Comparison of ENCODE assay signal across 8 cellular contexts in the genomic region with DNA sequence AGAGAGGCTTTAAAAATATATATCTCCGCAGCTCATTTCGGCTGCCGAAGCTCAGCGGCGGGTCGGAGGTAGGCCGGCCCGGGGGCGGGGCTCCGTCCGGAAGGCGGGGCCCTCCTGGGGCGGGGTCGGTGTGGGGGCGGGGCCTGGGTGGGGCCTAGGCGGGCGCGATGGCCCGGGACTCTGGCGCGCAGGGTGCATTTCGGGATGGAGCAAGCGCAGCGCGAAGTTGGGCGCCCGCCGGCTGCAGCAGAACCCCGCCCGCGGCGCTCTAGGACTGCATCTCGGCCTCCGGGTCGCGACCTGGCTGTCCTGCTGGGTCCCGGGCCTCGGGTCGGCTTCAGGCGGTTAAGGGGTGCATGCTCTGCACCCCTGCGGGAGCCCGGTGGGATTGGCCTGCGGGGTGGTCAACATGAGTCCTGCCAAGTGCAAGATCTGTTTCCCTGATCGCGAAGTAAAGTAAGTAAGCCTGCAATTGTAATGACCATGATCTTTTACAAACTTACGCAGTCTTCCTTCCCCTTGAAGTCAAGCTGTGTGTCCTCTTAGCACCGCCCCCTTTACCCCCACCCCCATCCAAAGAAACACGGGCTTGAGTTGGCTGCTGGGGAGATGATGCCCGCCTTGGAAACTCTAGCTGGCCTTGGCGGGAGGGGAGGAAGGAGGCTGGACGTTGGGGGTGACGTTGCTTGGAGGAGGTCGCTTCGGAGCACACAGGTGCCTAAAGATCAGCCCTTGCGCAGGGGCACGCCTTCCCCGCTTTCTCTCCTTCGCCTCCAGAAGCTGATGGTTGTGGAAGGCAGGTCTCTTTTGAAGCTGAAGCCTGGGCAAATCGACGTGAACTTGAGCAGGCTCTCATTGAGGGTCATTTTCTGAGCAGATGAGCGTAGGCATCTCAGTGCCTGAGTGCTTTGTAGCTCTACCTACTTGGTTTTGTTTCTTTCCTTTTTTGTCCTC. TPM values are rescaled to one million over a fixed set of nuclear protein-coding genes. Genes with fewer than 3 reads are reported as not detected.
DNase-seq lines count a peak whose midpoint lies in the region; ATAC-seq and TF ChIP-seq lines count a peak whose summit lies in the region.

No MANE protein-coding gene starts in this region.

- H3K27ac ChIP-seq in mammary epithelial cell (ENCODE audit: insufficient read depth, low read depth, low read length) (no peak overlapping the region), skin epidermis (peak overlapping the region in 18 of 21 experiments; percentile 33 to 82 (median 69))

- peak overlapping the region; percentile 93 for H2AFZ ChIP-seq in mammary epithelial cell (ENCODE audit: low read depth, low read length)

- H3K9ac ChIP-seq in mammary epithelial cell (ENCODE audit: insufficient read depth, low read length) = no peak overlapping the region

- TF ChIP-seq CTCF in GM12875 (IDR thresholded peaks at IDR 0.05; ENCODE audit: borderline replicate concordance, insufficient read depth, low read depth, low read length) (no peak), WI38 (IDR thresholded peaks at IDR 0.05; ENCODE audit: low read depth, low read length) (no peak), mammary epithelial cell (conservative IDR thresholded peaks at IDR 0.05 in 1 of 2, IDR thresholded peaks at IDR 0.05 in 1 of 2; ENCODE audit: extremely low read depth in 1 of 2, insufficient read depth in 1 of 2, low read depth in 1 of 2, low read length in 2 of 2) (no peak)

- H3K4me3 ChIP-seq in GM12875 (ENCODE audit: low read depth, low read length) (peak overlapping the region; percentile 57), WI38 (ENCODE audit: low read depth, low read length) (peak overlapping the region; percentile 46), mammary epithelial cell (replicated peaks in 1 of 3; ENCODE audit: insufficient read depth in 1 of 3, low read depth in 2 of 3, low read length in 3 of 3) (peak overlapping the region; percentile 49 to 67 (median 66)), skin epidermis (peak overlapping the region; percentile 52 to 79 (median 68))

- WGBS in mammary epithelial cell (ENCODE audit: low coverage, missing lambda C conversion rate) = 4% methylated on average over 15 of the region's 61 CpGs

- CTCF ChIA-PET in mammary epithelial cell (lab: Charles Lee; ENCODE audit: low non-redundant PET) = interaction anchor here (0.6 kb wide), 3 partner anchors 17 to 40 kb away, joined by 3 to 5 read pairs (median 3); no protein-coding TSS in a partner anchor

- in situ Hi-C loops in mammary epithelial cell (cut with MboI; ENCODE audit: low sequenced_read_pairs in 2 of 2) = no loop called here

- H3K4me2 ChIP-seq in mammary epithelial cell (ENCODE audit: insufficient read depth, low read depth, low read length) = peak overlapping the region; percentile 99

- peak; percentile 66 for DNase-seq in NCI-H2107 treated with DMSO at 0.1 percent for 48 hours (lab: John Stamatoyannopoulos, UW; ENCODE audit: unreplicated experiment)
- DNase-seq in mammary epithelial cell = peak; percentile 76
- peak; percentile 99 for DNase-seq in iPS-NIHi7 (ENCODE audit: extremely low spot score)
- DNase-seq in KG1 (lab: John Stamatoyannopoulos, UW) = no peak

- peaks cover 13% of the 10 kb centered on the region for H3K4me1 ChIP-seq in mammary epithelial cell (ENCODE audit: insufficient read depth, low read length)

- H3K36me3 ChIP-seq in mammary epithelial cell (ENCODE audit: insufficient read depth, low read length) = no peaks in the 10 kb centered on the region

- dilution Hi-C loops in mammary epithelial cell (cut with HindIII; ENCODE audit: low sequenced_read_pairs) = no loop called here

- H3K27me3 ChIP-seq in mammary epithelial cell (ENCODE audit: insufficient read depth, low read length) = no peaks in the 10 kb centered on the region

- no TSS peak for BruUV-seq in mammary epithelial cell (replicated peaks; lab: Mats Ljungman, UMichigan)

- ATAC-seq in HG02840 (IDR thresholded peaks at IDR 0.05; ENCODE audit: low FRiP score, unreplicated experiment) = peak; percentile 53

- intact Hi-C loops in mammary epithelial cell (cut with micrococcal nuclease) = loop anchor here (2.0 kb wide), 2 partner anchors 38 to 46 kb away; no protein-coding TSS in a partner anchor

- no peaks in the 10 kb centered on the region for H3K9me3 ChIP-seq in mammary epithelial cell (replicated peaks; ENCODE audit: insufficient read depth, low read length)

- no peaks in the 10 kb centered on the region for H4K20me1 ChIP-seq in mammary epithelial cell (ENCODE audit: insufficient read depth, low read length)

- H3K79me2 ChIP-seq in mammary epithelial cell (ENCODE audit: insufficient read depth, low read length) = no peaks in the 10 kb centered on the region

RNA-seq across cellular contexts. Expression of gene ACACB, which starts 38.4 kb away (rescaled TPM):
- 1 to 10 TPM; 4.7 to 6.0 TPM for total RNA-seq in mammary epithelial cell
- polyA plus RNA-seq in mammary epithelial cell = 1.8 TPM
- polyA minus RNA-seq in mammary epithelial cell = 6.5 TPM

RNA-seq across cellular contexts. Expression of gene UNG, which starts 57.4 kb away (rescaled TPM):
- 10 to 100 TPM; 34.2 to 37.7 TPM for total RNA-seq in mammary epithelial cell
- 38.6 TPM for polyA plus RNA-seq in mammary epithelial cell
- 32.7 TPM for polyA minus RNA-seq in mammary epithelial cell
